In the genomic region with DNA sequence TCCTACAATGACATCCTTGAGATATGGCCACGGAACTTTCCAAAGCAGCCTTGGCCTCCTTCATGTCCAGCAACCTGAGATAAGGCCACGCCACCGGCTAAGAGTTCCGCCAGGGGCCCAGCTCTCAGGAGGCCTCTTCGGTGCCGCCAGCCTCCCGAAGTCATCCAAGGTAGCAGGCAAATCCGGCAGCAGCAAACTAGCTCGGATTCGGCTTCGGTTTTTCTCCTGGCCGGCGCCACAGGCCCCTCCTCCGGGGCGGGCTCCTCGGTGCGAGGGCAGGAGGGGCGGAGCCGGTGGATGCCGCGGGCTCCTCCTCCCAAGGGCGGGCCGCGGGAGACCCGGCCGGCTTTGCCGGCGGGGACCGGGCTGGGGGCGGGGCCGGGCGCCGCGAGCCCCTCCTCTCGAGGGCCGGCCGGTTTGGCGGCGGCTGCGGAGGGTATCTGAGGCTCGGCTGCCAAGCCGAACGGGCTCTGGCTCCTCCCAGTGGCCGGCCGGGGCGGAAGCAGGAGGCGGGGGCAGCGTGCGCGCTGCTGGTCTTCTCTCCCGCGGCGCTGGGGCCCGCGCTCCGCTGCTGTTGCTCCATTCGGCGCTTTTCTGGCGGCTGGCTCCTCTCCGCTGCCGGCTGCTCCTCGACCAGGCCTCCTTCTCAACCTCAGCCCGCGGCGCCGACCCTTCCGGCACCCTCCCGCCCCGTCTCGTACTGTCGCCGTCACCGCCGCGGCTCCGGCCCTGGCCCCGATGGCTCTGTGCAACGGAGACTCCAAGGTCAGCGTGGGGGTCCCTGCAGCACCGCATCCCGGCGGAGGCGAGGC, we compare ENCODE assay signal across 8 cellular contexts. TPM values are rescaled to one million over a fixed set of nuclear protein-coding genes. Genes with fewer than 3 reads are reported as not detected.
DNase-seq lines count a peak whose midpoint lies in the region; ATAC-seq and TF ChIP-seq lines count a peak whose summit lies in the region.

A gene (plus strand): TSS at position 518 of the 812 bp plus-strand sequence. CDS start 221 bp downstream, at position 739.

- peaks cover 49% of the 10 kb centered on the region for H3K79me2 ChIP-seq in mammary epithelial cell (ENCODE audit: insufficient read depth, low read length)
- H3K79me2 ChIP-seq in smooth muscle cell (ENCODE audit: low read depth) = peaks cover 48% of the 10 kb centered on the region

- H4K20me1 ChIP-seq in mammary epithelial cell (ENCODE audit: insufficient read depth, low read length) (no peaks in the 10 kb centered on the region), smooth muscle cell (ENCODE audit: low read depth) (peaks cover 40% of the 10 kb centered on the region)

- H3K9ac ChIP-seq in mammary epithelial cell (ENCODE audit: insufficient read depth, low read length) = peak within 1 kb of the TSS; percentile 91
- peak within 1 kb of the TSS; percentile 87 for H3K9ac ChIP-seq in smooth muscle cell (ENCODE audit: low read depth)

- H3K9me3 ChIP-seq in WERI-Rb-1 (ENCODE audit: severe bottlenecking) = no peaks in the 10 kb centered on the region
- H3K9me3 ChIP-seq in mammary epithelial cell (replicated peaks; ENCODE audit: insufficient read depth, low read length) = no peaks in the 10 kb centered on the region
- no peaks in the 10 kb centered on the region for H3K9me3 ChIP-seq in smooth muscle cell (replicated peaks; ENCODE audit: low read depth)

- ATAC-seq in GM18873 (IDR thresholded peaks at IDR 0.05; ENCODE audit: low FRiP score, unreplicated experiment) = peak; percentile 89
- ATAC-seq in HG03139 (IDR thresholded peaks at IDR 0.05; ENCODE audit: unreplicated experiment) = peak; percentile 89

- H3K27me3 ChIP-seq in WERI-Rb-1 (ENCODE audit: insufficient read depth, low read depth, severe bottlenecking) = no peaks in the 10 kb centered on the region
- H3K27me3 ChIP-seq in mammary epithelial cell (ENCODE audit: insufficient read depth, low read length) = no peaks in the 10 kb centered on the region
- no peaks in the 10 kb centered on the region for H3K27me3 ChIP-seq in smooth muscle cell (ENCODE audit: low read depth)

- POLR2A ChIA-PET in AG04449 (lab: Yijun Ruan, JAX) = no interaction called here

- H2AFZ ChIP-seq in mammary epithelial cell (ENCODE audit: low read depth, low read length) (peak within 1 kb of the TSS; percentile 98), smooth muscle cell (ENCODE audit: low read depth) (peak within 1 kb of the TSS; percentile 100)

- H3K27ac ChIP-seq in WERI-Rb-1 (peak within 1 kb of the TSS; percentile 97), mammary epithelial cell (ENCODE audit: insufficient read depth, low read depth, low read length) (peak within 1 kb of the TSS; percentile 64), smooth muscle cell (ENCODE audit: low read depth) (peak within 1 kb of the TSS; percentile 80)

- intact Hi-C loops in mammary epithelial cell (cut with micrococcal nuclease) = loop anchor here (1.0 to 10.0 kb wide), 5 partner anchors 16 to 518 kb away; a partner anchor contains a TSS

- TF ChIP-seq CTCF in AG04449 (IDR thresholded peaks at IDR 0.05; ENCODE audit: insufficient read depth, low read length, missing control alignments) (peak; percentile 66), WERI-Rb-1 (IDR thresholded peaks at IDR 0.05; ENCODE audit: low read depth, low read length) (peak; percentile 67), mammary epithelial cell (conservative IDR thresholded peaks at IDR 0.05 in 1 of 2, IDR thresholded peaks at IDR 0.05 in 1 of 2; ENCODE audit: extremely low read depth in 1 of 2, insufficient read depth in 1 of 2, low read depth in 1 of 2, low read length in 2 of 2) (peak; percentile 2 to 53), smooth muscle cell (IDR thresholded peaks at IDR 0.05; ENCODE audit: borderline replicate concordance, insufficient read depth, poor library complexity, severe bottlenecking) (peak; percentile 32)

- H3K36me3 ChIP-seq in WERI-Rb-1 = peaks cover 10% of the 10 kb centered on the region
- H3K36me3 ChIP-seq in mammary epithelial cell (ENCODE audit: insufficient read depth, low read length) = no peaks in the 10 kb centered on the region
- no peaks in the 10 kb centered on the region for H3K36me3 ChIP-seq in smooth muscle cell (ENCODE audit: low read depth)

- 0% methylated on average over 5 of the region's 83 CpGs for WGBS in mammary epithelial cell (ENCODE audit: low coverage, missing lambda C conversion rate)
- 1% methylated on average over 56 of the region's 83 CpGs for WGBS in smooth muscle cell (ENCODE audit: low lambda C conversion rate)

- peaks cover 4% of the 10 kb centered on the region for H3F3A ChIP-seq in smooth muscle cell (ENCODE audit: low read depth)

- dilution Hi-C loops in mammary epithelial cell (cut with HindIII; ENCODE audit: low sequenced_read_pairs) = no loop called here

- peak within 1 kb of the TSS; percentile 66 for H3K4me3 ChIP-seq in AG04449 (ENCODE audit: low read depth, low read length)
- peak within 1 kb of the TSS; percentile 94 for H3K4me3 ChIP-seq in WERI-Rb-1 (ENCODE audit: low read depth, low read length)
- peak within 1 kb of the TSS; percentile 77 to 94 (median 93) for H3K4me3 ChIP-seq in mammary epithelial cell (replicated peaks in 1 of 3; ENCODE audit: insufficient read depth in 1 of 3, low read depth in 2 of 3, low read length in 3 of 3)
- peak within 1 kb of the TSS; percentile 80 for H3K4me3 ChIP-seq in smooth muscle cell

- DNase-seq in AG04449 (ENCODE audit: low read depth, low spot score) (peak; percentile 24), NCI-H2196 treated with DMSO at 0.1 percent for 48 hours (lab: John Stamatoyannopoulos, UW; ENCODE audit: unreplicated experiment) (peak; percentile 97), WERI-Rb-1 (peak; percentile 95), mammary epithelial cell (peak; percentile 95), iPS-NIHi11 (ENCODE audit: low spot score) (peak; percentile 97), smooth muscle cell (lab: John Stamatoyannopoulos, UW; ENCODE audit: unreplicated experiment) (peak; percentile 82)

- H3K4me2 ChIP-seq in mammary epithelial cell (ENCODE audit: insufficient read depth, low read depth, low read length) (peak within 1 kb of the TSS; percentile 98), smooth muscle cell (peak within 1 kb of the TSS; percentile 97)

- peaks cover 17% of the 10 kb centered on the region for H3K4me1 ChIP-seq in mammary epithelial cell (ENCODE audit: insufficient read depth, low read length)
- peaks cover 21% of the 10 kb centered on the region for H3K4me1 ChIP-seq in smooth muscle cell (ENCODE audit: low read depth)

- CTCF ChIA-PET in AG04449 (lab: Yijun Ruan, JAX) (interaction anchor here (0.7 to 2.9 kb wide), 8 partner anchors 12 to 112 kb away, joined by 3 to 12 read pairs (median 4); a partner anchor contains a TSS), mammary epithelial cell (lab: Charles Lee; ENCODE audit: low non-redundant PET) (no interaction called here)

- in situ Hi-C loops in mammary epithelial cell (cut with MboI; ENCODE audit: low sequenced_read_pairs in 2 of 2) = no loop called here

- no TSS peak for BruUV-seq in mammary epithelial cell (replicated peaks; lab: Mats Ljungman, UMichigan)

RNA-seq across cellular contexts. Expression of the gene that starts here (rescaled TPM):
- 10 to 100 TPM; 34.2 to 90.4 TPM for total RNA-seq in mammary epithelial cell
- polyA plus RNA-seq in mammary epithelial cell = 72.5 TPM
- polyA minus RNA-seq in mammary epithelial cell = 85.6 TPM
- total RNA-seq in smooth muscle cell = 52.1 and 72.9 TPM in 2 replicates
- polyA plus RNA-seq in smooth muscle cell = 57.3 and 64.5 TPM in 2 replicates

Comparison
In these comparisons a context has a peak if more than half of its experiments do, and no peak if none do; other contexts are left out.
1. Peak in every context shown above with its lines: DNase-seq, ATAC-seq, H3K4me3 ChIP-seq and H3K27ac ChIP-seq.
2. DNase-seq: peak in every context shown above with its lines; median percentile 97 in NCI-H2196 treated with DMSO at 0.1 percent for 48 hours; 97 in iPS-NIHi11; 95 in WERI-Rb-1; 95 in mammary epithelial cell; 82 in smooth muscle cell; 24 in AG04449.